Comparison of ENCODE assay signal across 8 cellular contexts in the genomic region with DNA sequence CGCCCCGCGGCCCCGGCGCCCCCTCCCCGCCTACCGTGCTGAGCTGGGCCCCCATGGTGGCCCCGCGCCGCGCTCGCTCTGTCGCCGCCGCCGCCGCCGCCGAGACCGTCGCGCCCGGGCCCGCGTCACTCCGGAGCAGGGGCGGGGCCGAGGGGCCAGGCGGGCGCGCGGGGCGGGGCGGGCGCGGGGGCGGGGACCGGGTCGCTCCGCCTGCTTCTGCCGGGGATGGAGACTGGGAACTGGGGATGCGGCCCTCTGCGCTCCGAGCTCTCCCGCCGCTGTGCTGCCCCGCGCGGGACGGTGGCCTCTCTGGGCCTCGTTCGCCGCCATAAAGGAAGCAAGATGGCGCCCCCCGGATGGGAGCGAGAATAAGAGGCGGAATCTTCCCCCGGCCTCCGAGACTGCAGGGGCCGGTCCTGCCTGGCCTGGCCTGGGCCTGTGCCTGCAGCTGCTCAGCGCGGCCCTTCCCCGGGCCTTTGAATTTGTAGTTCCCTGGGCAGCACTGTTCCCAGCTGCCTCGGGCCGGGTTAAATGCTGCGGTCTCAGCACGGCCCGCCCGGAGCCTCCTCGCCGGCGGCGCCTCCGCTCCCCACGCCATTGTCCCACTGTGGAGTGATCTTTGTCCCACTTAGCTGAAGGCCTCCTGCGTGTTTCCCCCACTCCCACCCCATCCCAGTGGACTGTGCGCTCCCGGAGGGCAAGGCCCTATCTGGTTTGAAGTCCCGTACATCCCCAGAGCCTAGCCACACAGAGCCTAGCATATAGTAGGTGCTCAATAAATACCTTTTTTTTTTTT. TPM values are rescaled to one million over a fixed set of nuclear protein-coding genes. Genes with fewer than 3 reads are reported as not detected.
DNase-seq lines count a peak whose midpoint lies in the region; ATAC-seq and TF ChIP-seq lines count a peak whose summit lies in the region.

A gene (minus strand): TSS at position 132 of the 796 bp plus-strand sequence. CDS start 77 bp downstream, at position 55.

- H3K4me1 Mint-ChIP-seq in activated naive CD4-positive, alpha-beta T cell treated with anti-CD3 and anti-CD28 coated beads, Interleukin-2, amount 50 U/mL, for 24 hours: peaks cover 33% of the 10 kb centered on the region

- H3K27ac ChIP-seq in suprapubic skin: peak within 1 kb of the TSS; percentile 97

- 36% methylated on average over 9 of the region's 79 CpGs for WGBS in suprapubic skin

- no peaks in the 10 kb centered on the region for H3K36me3 ChIP-seq in suprapubic skin

- DNase-seq in DMS53 treated with DMSO at 0.1 percent for 48 hours (lab: John Stamatoyannopoulos, UW; ENCODE audit: unreplicated experiment) (peak; percentile 41), LHCN-M2 (ENCODE audit: low read depth) (peak; percentile 86), SKM-1 (lab: John Stamatoyannopoulos, UW; ENCODE audit: unreplicated experiment) (peak; percentile 36), glomerular endothelial cell (ENCODE audit: extremely low read depth, low read depth, low spot score) (no peak), omental fat pad (ENCODE audit: low spot score) (peak; percentile 46), suprapubic skin (ENCODE audit: low spot score in 2 of 2) (peak in 1 of 2 donors; percentile 89)

- no peak for TF ChIP-seq POLR2A in suprapubic skin (IDR thresholded peaks at IDR 0.05)

- H3K27ac Mint-ChIP-seq in activated naive CD4-positive, alpha-beta T cell treated with anti-CD3 and anti-CD28 coated beads, Interleukin-2, amount 50 U/mL, for 24 hours: peak within 1 kb of the TSS; percentile 99

- H3K27me3 ChIP-seq in suprapubic skin: no peaks in the 10 kb centered on the region

- TF ChIP-seq CTCF in omental fat pad (IDR thresholded peaks at IDR 0.05) (no peak), suprapubic skin (IDR thresholded peaks at IDR 0.05) (no peak)

- H3K9me3 ChIP-seq in suprapubic skin: no peaks in the 10 kb centered on the region

- peaks cover 46% of the 10 kb centered on the region for H3K4me1 ChIP-seq in suprapubic skin

- H3K27me3 Mint-ChIP-seq in activated naive CD4-positive, alpha-beta T cell treated with anti-CD3 and anti-CD28 coated beads, Interleukin-2, amount 50 U/mL, for 24 hours: no peaks in the 10 kb centered on the region

- peak within 1 kb of the TSS; percentile 96 for H3K4me3 Mint-ChIP-seq in activated naive CD4-positive, alpha-beta T cell treated with anti-CD3 and anti-CD28 coated beads, Interleukin-2, amount 50 U/mL, for 24 hours

- peak within 1 kb of the TSS; percentile 95 for H3K4me3 ChIP-seq in suprapubic skin

- TF ChIP-seq EP300 in suprapubic skin (IDR thresholded peaks at IDR 0.05): no peak

- ATAC-seq in GM21737 (IDR thresholded peaks at IDR 0.05; ENCODE audit: unreplicated experiment) (peak; percentile 56), omental fat pad (ENCODE audit: low FRiP score) (peak; percentile 70)

- no peaks in the 10 kb centered on the region for H3K36me3 Mint-ChIP-seq in activated naive CD4-positive, alpha-beta T cell treated with anti-CD3 and anti-CD28 coated beads, Interleukin-2, amount 50 U/mL, for 24 hours

- no peaks in the 10 kb centered on the region for H3K9me3 Mint-ChIP-seq in activated naive CD4-positive, alpha-beta T cell treated with anti-CD3 and anti-CD28 coated beads, Interleukin-2, amount 50 U/mL, for 24 hours

RNA-seq across cellular contexts. Expression of the gene that starts here (rescaled TPM):
- total RNA-seq in LHCN-M2 (2014; rRNA removed) (165 and 193 TPM in 2 replicates), glomerular endothelial cell (170 and 274 TPM in 2 replicates), omental fat pad (100 to 1,000 TPM; 125 to 212 (median 152) TPM), suprapubic skin (100 to 1,000 TPM; 107 to 159 (median 138) TPM)
- 530 TPM for polyA plus RNA-seq in LHCN-M2 (2012)
